In genomic region chr18:49030138-49030537, GRCh38 we compare ENCODE assay signal across 20 cellular contexts.
"Had no signal": no experiment of that assay in that cellular context is flagged by ENCODE, and none has a peak within 500 bp of the region (broad histone marks: within the 10 kb centered on the region; RNA-seq: fewer than 3 reads in every experiment).

No MANE protein-coding gene starts in this region.

- H3K9me3 Mint-ChIP-seq: activated CD8-positive, alpha-beta T cell treated with anti-CD3 and anti-CD28 coated beads for 36 hours; activated naive CD8-positive, alpha-beta T cell treated with anti-CD3 and anti-CD28 coated beads for 36 hours; activated T-helper 17 cell treated with anti-CD3 and anti-CD28 coated beads, Interleukin-2, amount 50 U/mL, for 72 hours; central memory CD8-positive, alpha-beta T cell; type B pancreatic cell had no signal

- H3K9me3 ChIP-seq: breast epithelium, esophagus squamous epithelium, heart right ventricle, left lung, testis had no signal

- H3K4me3 ChIP-seq: breast epithelium, esophagus squamous epithelium, heart right ventricle, left lung, lung, testis had no signal

- DNase-seq: activated CD4-positive, alpha-beta T cell treated with anti-CD3 and anti-CD28 coated beads for 48 hours; activated CD8-positive, alpha-beta T cell treated with anti-CD3 and anti-CD28 coated beads for 36 hours; activated naive CD4-positive, alpha-beta T cell treated with Interleukin-2 at 50 U/mL for 16 hours; activated naive CD8-positive, alpha-beta T cell treated with anti-CD3 and anti-CD28 coated beads for 36 hours; activated T-cell treated with anti-CD3 and anti-CD28 coated beads, Interleukin-2, amount 50 U/mL, for 24 hours; amniotic stem cell; esophagus squamous epithelium; heart right ventricle; left lung; stimulated activated CD4-positive, alpha-beta T cell treated with anti-CD3 and anti-CD28 coated beads, Interleukin-2, amount 100 ng/mL, for 48 hours; stimulated activated CD8-positive, alpha-beta memory T cell treated with anti-CD3 and anti-CD28 coated beads, Interleukin-4, amount 100 ng/mL, for 48 hours; stimulated activated naive B cell treated with anti-CD40 and anti-IgM and Interleukin-4, amounts not matched to agents 10 μg/mL and 1 μg/mL and 100 μg/mL, for 72 hours; testis had no signal

- H3K27ac Mint-ChIP-seq: activated CD8-positive, alpha-beta T cell treated with anti-CD3 and anti-CD28 coated beads for 36 hours; activated naive CD8-positive, alpha-beta T cell treated with anti-CD3 and anti-CD28 coated beads for 36 hours; activated T-cell treated with anti-CD3 and anti-CD28 coated beads, Interleukin-2, amount 50 U/mL, for 24 hours; activated T-helper 17 cell treated with anti-CD3 and anti-CD28 coated beads, Interleukin-2, amount 50 U/mL, for 72 hours; stimulated activated naive B cell treated with anti-CD40 and anti-IgM and Interleukin-4, amounts not matched to agents 10 μg/mL and 1 μg/mL and 100 μg/mL, for 72 hours; type B pancreatic cell had no signal

- H3K27me3 ChIP-seq: breast epithelium, esophagus squamous epithelium, heart right ventricle, left lung, testis had no signal

- H3K4me1 Mint-ChIP-seq: neural crest cell had no signal

- H3K36me3 Mint-ChIP-seq: stimulated activated naive B cell treated with anti-CD40 and anti-IgM and Interleukin-4, amounts not matched to agents 10 μg/mL and 1 μg/mL and 100 μg/mL, for 72 hours; type B pancreatic cell had no signal

- H3K36me3 ChIP-seq: breast epithelium, esophagus squamous epithelium, heart right ventricle, left lung had no signal

- H3K27ac ChIP-seq: esophagus squamous epithelium, heart right ventricle, left lung, testis had no signal

- H3K4me1 ChIP-seq: breast epithelium, esophagus squamous epithelium, left lung, testis had no signal

- H3K4me3 Mint-ChIP-seq: activated CD8-positive, alpha-beta T cell treated with anti-CD3 and anti-CD28 coated beads for 36 hours; activated naive CD8-positive, alpha-beta T cell treated with anti-CD3 and anti-CD28 coated beads for 36 hours; activated T-cell treated with anti-CD3 and anti-CD28 coated beads, Interleukin-2, amount 50 U/mL, for 24 hours; activated T-helper 17 cell treated with anti-CD3 and anti-CD28 coated beads, Interleukin-2, amount 50 U/mL, for 72 hours; central memory CD8-positive, alpha-beta T cell; neural crest cell; stimulated activated naive B cell treated with anti-CD40 and anti-IgM and Interleukin-4, amounts not matched to agents 10 μg/mL and 1 μg/mL and 100 μg/mL, for 72 hours; type B pancreatic cell had no signal

- ATAC-seq: activated CD8-positive, alpha-beta T cell treated with anti-CD3 and anti-CD28 coated beads for 36 hours; activated T-helper 17 cell treated with anti-CD3 and anti-CD28 coated beads, Interleukin-2, amount 50 U/mL, for 72 hours; heart right ventricle; left lung; naive thymus-derived CD4-positive, alpha-beta T cell; stimulated activated naive B cell treated with anti-CD40 and anti-IgM and Interleukin-4, amounts not matched to agents 10 μg/mL and 1 μg/mL and 100 μg/mL, for 72 hours had no signal

- H3K27me3 Mint-ChIP-seq: activated CD8-positive, alpha-beta T cell treated with anti-CD3 and anti-CD28 coated beads for 36 hours; activated T-cell treated with anti-CD3 and anti-CD28 coated beads, Interleukin-2, amount 50 U/mL, for 24 hours; activated T-helper 17 cell treated with anti-CD3 and anti-CD28 coated beads, Interleukin-2, amount 50 U/mL, for 72 hours had no signal
